8 cellular contexts compared by ENCODE assay signal in the genomic region with DNA sequence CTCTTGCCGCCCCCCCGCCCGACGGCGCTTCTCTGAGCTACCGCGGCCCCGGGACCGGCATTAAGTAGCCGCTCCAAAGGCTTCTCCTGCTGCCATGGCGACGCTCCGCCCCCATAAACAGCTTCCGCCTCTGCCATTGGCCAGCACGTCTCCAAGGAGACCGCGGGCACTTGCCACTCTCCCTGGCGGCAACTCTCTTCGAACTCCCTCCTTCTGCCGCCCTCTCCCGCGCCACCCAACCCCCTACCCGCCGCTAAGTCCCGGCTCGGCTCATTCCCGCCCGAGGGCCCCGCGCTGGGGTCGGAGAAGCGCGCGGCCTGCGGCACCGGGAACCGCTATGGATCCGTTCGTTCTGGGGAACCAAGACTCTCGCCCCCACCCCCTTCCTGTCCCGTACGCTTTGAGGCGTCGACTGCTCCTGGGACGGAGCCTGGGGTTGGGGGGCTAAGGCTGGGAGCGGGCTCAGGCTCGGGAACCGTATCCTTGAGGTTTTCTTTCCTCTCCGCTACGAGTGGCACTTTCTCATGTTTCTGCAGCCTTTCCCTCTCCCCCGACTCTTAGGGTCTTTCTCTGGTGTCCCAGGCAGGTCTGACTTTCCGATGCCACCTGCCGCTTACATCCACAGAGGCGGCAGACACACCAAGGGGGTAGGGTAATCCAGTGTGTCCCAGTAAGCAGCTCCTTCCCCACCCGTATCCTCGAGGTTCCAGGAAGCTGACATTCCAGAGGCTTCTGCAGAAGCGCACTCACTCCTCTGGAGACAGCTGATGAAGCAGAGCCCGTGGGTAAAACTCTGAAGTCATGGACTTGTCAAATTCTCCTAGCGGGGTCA. TPM values are rescaled to one million over a fixed set of nuclear protein-coding genes. Genes with fewer than 3 reads are reported as not detected.
DNase-seq lines count a peak whose midpoint lies in the region; ATAC-seq, FAIRE-seq and TF ChIP-seq lines count a peak whose summit lies in the region.

A gene with protein sequence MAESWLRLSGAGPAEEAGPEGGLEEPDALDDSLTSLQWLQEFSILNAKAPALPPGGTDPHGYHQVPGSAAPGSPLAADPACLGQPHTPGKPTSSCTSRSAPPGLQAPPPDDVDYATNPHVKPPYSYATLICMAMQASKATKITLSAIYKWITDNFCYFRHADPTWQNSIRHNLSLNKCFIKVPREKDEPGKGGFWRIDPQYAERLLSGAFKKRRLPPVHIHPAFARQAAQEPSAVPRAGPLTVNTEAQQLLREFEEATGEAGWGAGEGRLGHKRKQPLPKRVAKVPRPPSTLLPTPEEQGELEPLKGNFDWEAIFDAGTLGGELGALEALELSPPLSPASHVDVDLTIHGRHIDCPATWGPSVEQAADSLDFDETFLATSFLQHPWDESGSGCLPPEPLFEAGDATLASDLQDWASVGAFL (minus strand): TSS at position 34 of the 832 bp plus-strand sequence. CDS start 850 bp downstream, outside the sequence.

- H3K4me3 Mint-ChIP-seq in glutamatergic neuron (ENCODE audit: unreplicated experiment): peak within 1 kb of the TSS; percentile 82

- no peak for TF ChIP-seq CTCF in D721Med (IDR thresholded peaks at IDR 0.05; ENCODE audit: insufficient read depth, missing control alignments)
- TF ChIP-seq CTCF in SK-N-SH (IDR thresholded peaks at IDR 0.05): no peak
- no peak for TF ChIP-seq CTCF in glutamatergic neuron (IDR thresholded peaks at IDR 0.05; ENCODE audit: partially characterized antibody, unreplicated experiment)
- no peak for TF ChIP-seq CTCF in omental fat pad (IDR thresholded peaks at IDR 0.05)

- POLR2A ChIA-PET in SK-N-SH (lab: Yijun Ruan, JAX): interaction anchor here (0.5 to 1.3 kb wide), 3 partner anchors 14 to 139 kb away, joined by 3 to 4 read pairs (median 3); no protein-coding TSS in a partner anchor

- peaks cover 22% of the 10 kb centered on the region for H3K27me3 Mint-ChIP-seq in glutamatergic neuron (ENCODE audit: unreplicated experiment)

- H3K79me2 ChIP-seq in SK-N-SH (ENCODE audit: insufficient read depth): no peaks in the 10 kb centered on the region

- 14% methylated on average over 47 of the region's 59 CpGs for WGBS in SK-N-SH (ENCODE audit: low lambda C conversion rate)

- peaks cover 0 to 16% of the 10 kb centered on the region in 2 experiments; a peak in 2 of 4 replicates for H3K4me1 ChIP-seq in SK-N-SH (ENCODE audit: control insufficient read depth in 1 of 2, insufficient read depth in 2 of 2, low read depth in 1 of 2, low read length in 1 of 2)

- CTCF ChIA-PET in SK-N-SH (lab: Yijun Ruan, JAX): interaction anchor here (0.7 to 16.5 kb wide), 12 partner anchors 9 to 192 kb away, joined by 3 to 119 read pairs (median 4); no protein-coding TSS in a partner anchor

- H3K9me2 ChIP-seq in SK-N-SH: no peaks in the 10 kb centered on the region

- no peaks in the 10 kb centered on the region for H4K20me1 ChIP-seq in SK-N-SH (ENCODE audit: insufficient read depth)

- H3K36me3 ChIP-seq in H7 (replicated peaks; ENCODE audit: control insufficient read depth, insufficient read depth, low read length) (no peaks in the 10 kb centered on the region), SK-N-SH (replicated peaks in 1 of 2; ENCODE audit: control insufficient read depth in 1 of 2, insufficient read depth in 2 of 2, low read length in 1 of 2) (no peaks in the 10 kb centered on the region)

- H3K4me2 ChIP-seq in SK-N-SH: peak within 1 kb of the TSS; percentile 99

- H3K27ac Mint-ChIP-seq in glutamatergic neuron (ENCODE audit: unreplicated experiment): no peak within 1 kb of the TSS

- H3F3A ChIP-seq in SK-N-SH (replicated peaks; ENCODE audit: insufficient read depth): peaks cover 4% of the 10 kb centered on the region

- H3K4me3 ChIP-seq in H7 (ENCODE audit: insufficient read depth, low read depth, low read length) (peak within 1 kb of the TSS; percentile 55), SK-N-SH (ENCODE audit: low read depth in 2 of 2, low read length in 1 of 2) (peak within 1 kb of the TSS; percentile 55 to 63)

- peak; percentile 100 for DNase-seq in D721Med (ENCODE audit: insufficient read length, low spot score)
- DNase-seq in H7: peak; percentile 99
- DNase-seq in NCI-H1048 (lab: John Stamatoyannopoulos, UW): peak; percentile 89
- peak; percentile 100 for DNase-seq in SK-N-SH
- DNase-seq in activated naive CD4-positive, alpha-beta T cell treated with anti-CD3 and anti-CD28 coated beads, Interleukin-2, amount 50 U/mL, for 16 hours: peak; percentile 87
- peak; percentile 90 for DNase-seq in glutamatergic neuron
- peak; percentile 77 for DNase-seq in omental fat pad (ENCODE audit: low spot score)
- peak; percentile 95 for DNase-seq in superior temporal gyrus (ENCODE audit: extremely low spot score)

- no peak within 1 kb of the TSS for H3K27ac ChIP-seq in SK-N-SH (ENCODE audit: low read depth in 2 of 2, low read length in 1 of 2)

- peaks cover 61% of the 10 kb centered on the region for H3K27me3 ChIP-seq in H7 (ENCODE audit: control insufficient read depth, insufficient read depth, low read length)
- H3K27me3 ChIP-seq in SK-N-SH (ENCODE audit: insufficient read depth): peaks cover 20% of the 10 kb centered on the region; the same call in 1 of the 2 replicates

- TF ChIP-seq EP300 in SK-N-SH (IDR thresholded peaks at IDR 0.05; ENCODE audit: borderline replicate concordance in 1 of 2, low read depth in 1 of 2, low read length in 1 of 2): no peak

- no peak for TF ChIP-seq RAD21 in SK-N-SH (IDR thresholded peaks at IDR 0.05; ENCODE audit: low read length)

- ATAC-seq in omental fat pad (ENCODE audit: low FRiP score): peak; percentile 86

- no peak for FAIRE-seq in D721Med (lab: Jason Lieb, UNC)

- peaks cover 18% of the 10 kb centered on the region for H3K4me1 Mint-ChIP-seq in glutamatergic neuron (ENCODE audit: low read depth, unreplicated experiment)

- H3K9me3 Mint-ChIP-seq in glutamatergic neuron (ENCODE audit: unreplicated experiment): peaks cover 5% of the 10 kb centered on the region

- H3K9me3 ChIP-seq in SK-N-SH: no peaks in the 10 kb centered on the region

- peak within 1 kb of the TSS; percentile 39; the same call in 1 of the 2 replicates for H3K9ac ChIP-seq in SK-N-SH

- H3K36me3 Mint-ChIP-seq in glutamatergic neuron (ENCODE audit: unreplicated experiment): no peaks in the 10 kb centered on the region

- peak within 1 kb of the TSS; percentile 85 for H2AFZ ChIP-seq in SK-N-SH (ENCODE audit: low read depth)

TF ChIP-seq in SK-N-SH, 30 proteins besides CTCF, POLR2A, EP300 and RAD21 (continues in another document):
- peak; percentile 24; the same call in 1 of the 2 replicates for TF ChIP-seq POLR2AphosphoS5 (IDR thresholded peaks at IDR 0.05; ENCODE audit: low read depth, low read length)
- TF ChIP-seq, protein P1, sequence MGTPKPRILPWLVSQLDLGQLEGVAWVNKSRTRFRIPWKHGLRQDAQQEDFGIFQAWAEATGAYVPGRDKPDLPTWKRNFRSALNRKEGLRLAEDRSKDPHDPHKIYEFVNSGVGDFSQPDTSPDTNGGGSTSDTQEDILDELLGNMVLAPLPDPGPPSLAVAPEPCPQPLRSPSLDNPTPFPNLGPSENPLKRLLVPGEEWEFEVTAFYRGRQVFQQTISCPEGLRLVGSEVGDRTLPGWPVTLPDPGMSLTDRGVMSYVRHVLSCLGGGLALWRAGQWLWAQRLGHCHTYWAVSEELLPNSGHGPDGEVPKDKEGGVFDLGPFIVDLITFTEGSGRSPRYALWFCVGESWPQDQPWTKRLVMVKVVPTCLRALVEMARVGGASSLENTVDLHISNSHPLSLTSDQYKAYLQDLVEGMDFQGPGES (IDR thresholded peaks at IDR 0.05; ENCODE audit: low read depth, low read length): peak; percentile 36; the same call in 1 of the 2 replicates
- peak; percentile 92; the same call in 1 of the 2 replicates for TF ChIP-seq SIN3A (IDR thresholded peaks at IDR 0.05; ENCODE audit: borderline replicate concordance, low read depth, low read length)
- TF ChIP-seq NRF1 (IDR thresholded peaks at IDR 0.05; ENCODE audit: low read depth, low read length): no peak
- no peak for TF ChIP-seq EZH2phosphoT487 (IDR thresholded peaks at IDR 0.05; ENCODE audit: borderline replicate concordance, low read depth)
- TF ChIP-seq GATA2 (CRISPR knock-in tag; IDR thresholded peaks at IDR 0.05): no peak
- TF ChIP-seq YY1 (IDR thresholded peaks at IDR 0.05; ENCODE audit: low read depth): no peak
- TF ChIP-seq, protein P2, sequence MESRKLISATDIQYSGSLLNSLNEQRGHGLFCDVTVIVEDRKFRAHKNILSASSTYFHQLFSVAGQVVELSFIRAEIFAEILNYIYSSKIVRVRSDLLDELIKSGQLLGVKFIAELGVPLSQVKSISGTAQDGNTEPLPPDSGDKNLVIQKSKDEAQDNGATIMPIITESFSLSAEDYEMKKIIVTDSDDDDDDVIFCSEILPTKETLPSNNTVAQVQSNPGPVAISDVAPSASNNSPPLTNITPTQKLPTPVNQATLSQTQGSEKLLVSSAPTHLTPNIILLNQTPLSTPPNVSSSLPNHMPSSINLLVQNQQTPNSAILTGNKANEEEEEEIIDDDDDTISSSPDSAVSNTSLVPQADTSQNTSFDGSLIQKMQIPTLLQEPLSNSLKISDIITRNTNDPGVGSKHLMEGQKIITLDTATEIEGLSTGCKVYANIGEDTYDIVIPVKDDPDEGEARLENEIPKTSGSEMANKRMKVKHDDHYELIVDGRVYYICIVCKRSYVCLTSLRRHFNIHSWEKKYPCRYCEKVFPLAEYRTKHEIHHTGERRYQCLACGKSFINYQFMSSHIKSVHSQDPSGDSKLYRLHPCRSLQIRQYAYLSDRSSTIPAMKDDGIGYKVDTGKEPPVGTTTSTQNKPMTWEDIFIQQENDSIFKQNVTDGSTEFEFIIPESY (IDR thresholded peaks at IDR 0.05; ENCODE audit: borderline replicate concordance, low read depth): no peak
- TF ChIP-seq, protein P3, sequence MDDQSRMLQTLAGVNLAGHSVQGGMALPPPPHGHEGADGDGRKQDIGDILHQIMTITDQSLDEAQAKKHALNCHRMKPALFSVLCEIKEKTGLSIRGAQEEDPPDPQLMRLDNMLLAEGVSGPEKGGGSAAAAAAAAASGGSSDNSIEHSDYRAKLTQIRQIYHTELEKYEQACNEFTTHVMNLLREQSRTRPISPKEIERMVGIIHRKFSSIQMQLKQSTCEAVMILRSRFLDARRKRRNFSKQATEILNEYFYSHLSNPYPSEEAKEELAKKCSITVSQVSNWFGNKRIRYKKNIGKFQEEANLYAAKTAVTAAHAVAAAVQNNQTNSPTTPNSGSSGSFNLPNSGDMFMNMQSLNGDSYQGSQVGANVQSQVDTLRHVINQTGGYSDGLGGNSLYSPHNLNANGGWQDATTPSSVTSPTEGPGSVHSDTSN (IDR thresholded peaks at IDR 0.05): peak; percentile 62
- no peak for TF ChIP-seq TEAD4 (IDR thresholded peaks at IDR 0.05; ENCODE audit: borderline replicate concordance, insufficient read depth)

RNA-seq across cellular contexts. Expression of the gene that starts here (rescaled TPM):
- 2.0 and 3.3 TPM in 2 replicates for total RNA-seq in H7 (2014; rRNA removed; shearing (Covaris generic))
- polyA plus RNA-seq in SK-N-SH (2012; rRNA removed): not detected in 2 replicates
- polyA plus RNA-seq in SK-N-SH (2012; cell fraction: cytosol; rRNA removed): 0.01 TPM in 2 replicates
- 0.07 and 0.09 TPM in 2 replicates for polyA plus RNA-seq in SK-N-SH (2012; cell fraction: nucleus; rRNA removed)
- total RNA-seq in glutamatergic neuron (ENCODE audit: unreplicated experiment): not detected
- total RNA-seq in omental fat pad: under 1 TPM in 1 of 4 donors, not detected in 3; 0.46 TPM

Comparison
In these comparisons a context has a peak if more than half of its experiments do, and no peak if none do; other contexts are left out.
1. Peak in DNase-seq, H3K4me3 ChIP-seq, H3K9ac ChIP-seq and H3K4me2 ChIP-seq in SK-N-SH; RNA of the gene not detected or under 1 TPM.
2. Peak in DNase-seq in glutamatergic neuron; RNA of the gene not detected or under 1 TPM.
3. Peak in DNase-seq and ATAC-seq in omental fat pad; RNA of the gene not detected or under 1 TPM.